9 cellular contexts compared by ENCODE assay signal in the genomic region with DNA sequence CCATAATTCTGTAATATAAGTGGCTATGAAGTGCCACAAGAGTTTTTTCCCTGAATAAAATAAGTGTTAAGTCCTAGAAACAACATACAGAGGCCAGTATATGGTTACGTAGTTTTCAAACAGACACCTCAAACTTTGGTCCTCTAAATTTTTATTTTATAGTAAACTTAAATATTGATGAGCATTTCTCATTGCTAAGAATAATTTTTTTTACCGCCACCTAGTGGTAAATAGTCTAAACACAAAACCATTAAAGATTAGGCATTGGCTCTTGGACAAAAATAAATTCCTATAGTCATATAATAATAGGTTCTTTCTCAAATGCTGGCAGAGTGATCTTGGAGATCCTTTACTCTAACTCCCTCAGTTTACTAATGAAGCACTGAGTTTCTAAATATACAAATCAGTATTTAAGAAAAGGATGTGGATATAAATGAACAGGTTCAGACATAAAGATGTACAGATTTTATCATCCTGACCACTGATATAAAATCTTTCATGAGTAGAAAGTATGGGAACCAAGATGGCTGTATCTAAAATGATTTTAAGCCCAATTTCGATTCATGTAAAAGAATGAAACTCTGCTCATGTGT.
DNase-seq lines count a peak whose midpoint lies in the region; FAIRE-seq and TF ChIP-seq lines count a peak whose summit lies in the region.
"Had no signal": no experiment of that assay in that cellular context is flagged by ENCODE, and none has a peak within 500 bp of the region (broad histone marks: within the 10 kb centered on the region; RNA-seq: fewer than 3 reads in every experiment).

No MANE protein-coding gene starts in this region.

- WGBS in lower leg skin, 2 donors, result 80 to 82% methylated on average over 3 of the region's 3 CpGs

- H3K4me3 ChIP-seq in A673 (ENCODE audit: low read depth, low read length, poor library complexity, severe bottlenecking) (no peak overlapping the region), lower leg skin (ENCODE audit: low read depth, poor library complexity, severe bottlenecking) (no peak overlapping the region)

- no peak for TF ChIP-seq POLR2A in lower leg skin (IDR thresholded peaks at IDR 0.05)

- H3K4me1 ChIP-seq in A673 (ENCODE audit: insufficient read depth, low read length, poor library complexity, severe bottlenecking), result no peaks in the 10 kb centered on the region

- H3K36me3 ChIP-seq in A673 (ENCODE audit: insufficient read depth, low read length, poor library complexity, severe bottlenecking), result no peaks in the 10 kb centered on the region

- POLR2A ChIA-PET in A673 (lab: Charles Lee; ENCODE audit: low non-redundant PET) (no interaction called here), GM10248 (lab: Yijun Ruan, JAX) (no interaction called here)

- intact Hi-C loops in A673 (cut with micrococcal nuclease; ENCODE audit: unreplicated experiment), result no loop called here
- intact Hi-C loops in lower leg skin (cut with DNase I; ENCODE audit: low total_unique reads), result no loop called here

- no peaks in the 10 kb centered on the region for H3K27me3 ChIP-seq in A673 (replicated peaks; ENCODE audit: insufficient read depth, low read depth, low read length, poor library complexity)

- DNase-seq in A673 (ENCODE audit: low spot score) (peak; percentile 49), GM10248 (ENCODE audit: extremely low spot score) (peak; percentile 41), RPMI7951 (ENCODE audit: low read depth) (peak; percentile 11), germinal center (ENCODE audit: low spot score) (peak; percentile 25), kidney tubule cell (ENCODE audit: low spot score) (no peak), C1 segment of cervical spinal cord (lab: John Stamatoyannopoulos, UW) (no peak), urothelium cell line (ENCODE audit: low spot score) (no peak), lower leg skin (ENCODE audit: low spot score in 2 of 2) (no peak)
- DNase-seq: activated gamma-delta T cell had no signal

- BruUV-seq in A673 (replicated peaks; lab: Mats Ljungman, UMichigan), result no TSS peak

- CTCF ChIA-PET in A673 (lab: Charles Lee) (no interaction called here), GM10248 (lab: Yijun Ruan, JAX) (interaction anchor here (1.6 to 5.4 kb wide), 5 partner anchors 14 to 501 kb away, joined by 4 to 38 read pairs (median 7); no protein-coding TSS in a partner anchor)

- H3K27ac ChIP-seq in A673 (ENCODE audit: low read depth, low read length, poor library complexity, severe bottlenecking), result no peak overlapping the region

- FAIRE-seq in urothelium cell line (lab: Jason Lieb, UNC), result no peak

- H3K9me3 ChIP-seq in A673 (ENCODE audit: low read depth, low read length, poor library complexity, severe bottlenecking), result no peaks in the 10 kb centered on the region

- TF ChIP-seq CTCF in A673 (conservative IDR thresholded peaks at IDR 0.05; ENCODE audit: low read depth, low read length) (peak; percentile 70), GM10248 (IDR thresholded peaks at IDR 0.05; ENCODE audit: control extremely low read depth, extremely low read depth, low read depth, missing control alignments) (peak; percentile 50), lower leg skin (IDR thresholded peaks at IDR 0.05) (no peak)

Comparison
In these comparisons a context has a peak if more than half of its experiments do, and no peak if none do; other contexts are left out.
1. DNase-seq: peak in A673 (single experiment), GM10248 (single experiment), RPMI7951 (single experiment) and germinal center (single experiment); none in kidney tubule cell (single experiment), C1 segment of cervical spinal cord (0 of 14), urothelium cell line (single experiment) and lower leg skin (0 of 2).
2. CTCF ChIP-seq: peak in A673 (single experiment) and GM10248 (single experiment); none in lower leg skin (0 of 3).